Comparison of ENCODE assay signal across 10 cellular contexts in the genomic region with DNA sequence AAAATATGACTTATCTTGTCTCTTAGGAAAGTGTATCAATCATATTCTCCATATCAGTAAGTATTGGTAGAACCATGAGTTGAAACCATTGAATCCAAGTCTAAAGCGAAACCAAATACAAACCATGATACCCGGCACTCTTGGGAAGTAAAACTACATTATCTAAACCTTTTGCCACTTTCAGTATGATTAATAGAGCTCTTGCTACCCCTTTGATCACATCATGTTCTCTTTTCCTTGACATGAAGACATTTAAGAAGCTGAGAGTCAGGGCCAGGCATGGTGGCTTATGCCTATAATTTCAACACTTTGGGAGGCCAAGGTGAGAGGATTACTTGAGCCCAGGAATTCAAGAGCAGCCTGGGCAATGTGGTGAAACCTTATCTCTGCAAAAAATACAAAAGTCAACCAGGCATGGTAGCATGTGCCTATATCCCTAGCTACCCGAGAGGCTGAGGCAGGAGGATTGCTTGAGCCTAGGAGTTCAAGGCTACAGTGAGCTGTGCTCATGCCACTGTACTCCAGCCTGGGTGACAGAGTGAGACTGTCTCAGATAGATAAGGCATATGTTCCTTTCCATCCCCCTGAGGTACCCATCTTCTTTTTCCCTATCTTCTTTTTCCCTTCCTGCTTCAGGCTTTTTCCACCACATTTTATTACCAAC. TPM values are rescaled to one million over a fixed set of nuclear protein-coding genes. Genes with fewer than 3 reads are reported as not detected.
DNase-seq lines count a peak whose midpoint lies in the region; ATAC-seq, FAIRE-seq and TF ChIP-seq lines count a peak whose summit lies in the region.
"Had no signal": no experiment of that assay in that cellular context is flagged by ENCODE, and none has a peak within 500 bp of the region (broad histone marks: within the 10 kb centered on the region; RNA-seq: fewer than 3 reads in every experiment).

No MANE protein-coding gene starts in this region.

- no peaks in the 10 kb centered on the region for H3K9me3 Mint-ChIP-seq in activated CD8-positive, alpha-beta T cell treated with anti-CD3 and anti-CD28 coated beads, Interleukin-2, amount 10 ng/mL, durations not matched to agents 7 days and 5 days (ENCODE audit: insufficient read depth)
- H3K9me3 Mint-ChIP-seq: brain had no signal

- TF ChIP-seq POLR2A in GM12891 (IDR thresholded peaks at IDR 0.05; ENCODE audit: low read depth, low read length) = no peak

- H3K36me3 Mint-ChIP-seq in activated CD8-positive, alpha-beta T cell treated with anti-CD3 and anti-CD28 coated beads, Interleukin-2, amount 10 ng/mL, durations not matched to agents 7 days and 5 days (ENCODE audit: low read depth) = peaks cover 32% of the 10 kb centered on the region

- CTCF ChIA-PET in activated CD8-positive, alpha-beta T cell treated with anti-CD3 and anti-CD28 coated beads, Interleukin-2, amount 10 ng/mL, durations not matched to agents 7 days and 5 days (lab: Charles Lee) = interaction anchor here (0.7 to 1.6 kb wide), 4 partner anchors 11 to 46 kb away, joined by 3 to 12 read pairs (median 3); partner anchors contain the start of gene CEP135

- H3K4me1 Mint-ChIP-seq in activated CD8-positive, alpha-beta T cell treated with anti-CD3 and anti-CD28 coated beads, Interleukin-2, amount 10 ng/mL, durations not matched to agents 7 days and 5 days (ENCODE audit: low read depth) = peaks cover 16% of the 10 kb centered on the region
- H3K4me1 Mint-ChIP-seq: brain had no signal

- no peaks in the 10 kb centered on the region for H3K27me3 Mint-ChIP-seq in activated CD8-positive, alpha-beta T cell treated with anti-CD3 and anti-CD28 coated beads, Interleukin-2, amount 10 ng/mL, durations not matched to agents 7 days and 5 days (ENCODE audit: low read depth)
- H3K27me3 Mint-ChIP-seq: brain had no signal

- FAIRE-seq in GM12891 (lab: Jason Lieb, UNC) = peak; percentile 38

- H3K4me3 Mint-ChIP-seq in activated CD8-positive, alpha-beta T cell treated with anti-CD3 and anti-CD28 coated beads, Interleukin-2, amount 10 ng/mL, durations not matched to agents 7 days and 5 days = no peak overlapping the region
- H3K4me3 Mint-ChIP-seq: brain had no signal

- POLR2A ChIA-PET in activated CD8-positive, alpha-beta T cell treated with anti-CD3 and anti-CD28 coated beads, Interleukin-2, amount 10 ng/mL, durations not matched to agents 7 days and 5 days (lab: Charles Lee) = no interaction called here

- DNase-seq in GM12891 (ENCODE audit: insufficient read length, low spot score) = peak; percentile 23
- DNase-seq in activated CD8-positive, alpha-beta T cell treated with anti-CD3 and anti-CD28 coated beads, Interleukin-2, amount 10 ng/mL, durations not matched to agents 7 days and 5 days = no peak
- DNase-seq in NCI-H2196 (lab: John Stamatoyannopoulos, UW; ENCODE audit: unreplicated experiment) = no peak
- DNase-seq in SHP77 (lab: John Stamatoyannopoulos, UW) = no peak
- DNase-seq in LoVo (ENCODE audit: low spot score) = no peak
- no peak for DNase-seq in NCI-H748 treated with DMSO at 0.1 percent for 48 hours (lab: John Stamatoyannopoulos, UW)
- DNase-seq: NCI-H2171 treated with DMSO at 0.1 percent for 48 hours had no signal

- H3K27ac Mint-ChIP-seq in activated CD8-positive, alpha-beta T cell treated with anti-CD3 and anti-CD28 coated beads, Interleukin-2, amount 10 ng/mL, durations not matched to agents 7 days and 5 days = no peak overlapping the region
- H3K27ac Mint-ChIP-seq: brain had no signal

- ATAC-seq in GM19324 (IDR thresholded peaks at IDR 0.05; ENCODE audit: low FRiP score, unreplicated experiment) = peak; percentile 43
- ATAC-seq in HG02981 (IDR thresholded peaks at IDR 0.05; ENCODE audit: unreplicated experiment) = peak; percentile 75
- ATAC-seq in activated CD8-positive, alpha-beta T cell treated with anti-CD3 and anti-CD28 coated beads, Interleukin-2, amount 10 ng/mL, durations not matched to agents 7 days and 5 days = peak; percentile 69

TF ChIP-seq in GM12891, 5 proteins besides CTCF, POLR2A, EP300 and RAD21:
- TF ChIP-seq SPI1 (IDR thresholded peaks at IDR 0.05; ENCODE audit: low read depth, low read length) (no peak), PAX5 (IDR thresholded peaks at IDR 0.05; ENCODE audit: insufficient read depth, low read length, severe bottlenecking) (no peak), POLR2AphosphoS5 (IDR thresholded peaks at IDR 0.05; ENCODE audit: low read depth, low read length) (no peak), TAF1 (IDR thresholded peaks at IDR 0.05; ENCODE audit: low read depth, low read length) (no peak), POU2F2 (IDR thresholded peaks at IDR 0.05; ENCODE audit: low read depth, low read length) (no peak)

RNA-seq across cellular contexts. Expression of gene CEP135, which starts 45.4 kb away (rescaled TPM):
- 3.5 TPM for polyA plus RNA-seq in GM12891 (2012; ENCODE audit: low read depth, missing spikeins)
- total RNA-seq in activated CD8-positive, alpha-beta T cell treated with anti-CD3 and anti-CD28 coated beads, Interleukin-2, amount 10 ng/mL, durations not matched to agents 7 days and 5 days = 10 to 100 TPM; 16.4 to 17.0 TPM
